In genomic region chr19:807627-808175, GRCh38 we compare ENCODE assay signal across 1 cellular context.
TF ChIP-seq lines count a peak whose summit lies in the region.

No MANE protein-coding gene starts in this region.

TF ChIP-seq in HepG2, 621 proteins besides CTCF, POLR2A, EP300 and RAD21:
- TF ChIP-seq POLR2G (IDR thresholded peaks at IDR 0.05; ENCODE audit: low read depth, low read length) (peak; percentile 60), RFXANK (CRISPR knock-in tag; IDR thresholded peaks at IDR 0.05) (no peak), ZNF20 (CRISPR knock-in tag; IDR thresholded peaks at IDR 0.05) (no peak), SOX13 (IDR thresholded peaks at IDR 0.05) (no peak), SOX13 (CRISPR knock-in tag; conservative IDR thresholded peaks at IDR 0.05 in 1 of 2, IDR thresholded peaks at IDR 0.05 in 1 of 2) (no peak), RBM22 (optimal IDR thresholded peaks at IDR 0.05; ENCODE audit: low read length) (peak; percentile 96), ZBTB33 (CRISPR knock-in tag; IDR thresholded peaks at IDR 0.05) (0 out of 2 replicates have a peak, but pooled peaks have one; percentile 10), ZNF557 (CRISPR knock-in tag; IDR thresholded peaks at IDR 0.05) (no peak), HMGA1 (CRISPR knock-in tag; conservative IDR thresholded peaks at IDR 0.05) (no peak), ZBTB38 (CRISPR knock-in tag; IDR thresholded peaks at IDR 0.05) (0 out of 2 replicates have a peak, but pooled peaks have one; percentile 43), ZNF792 (CRISPR knock-in tag; IDR thresholded peaks at IDR 0.05) (no peak), MAF1 (CRISPR knock-in tag; IDR thresholded peaks at IDR 0.05; ENCODE audit: borderline replicate concordance) (no peak), ARNTL (CRISPR knock-in tag; IDR thresholded peaks at IDR 0.05) (no peak), ZNF781 (CRISPR knock-in tag; IDR thresholded peaks at IDR 0.05; ENCODE audit: borderline replicate concordance, not compliant biosample characterization) (no peak), DNMT3B (CRISPR knock-in tag; conservative IDR thresholded peaks at IDR 0.05) (no peak), POLR2AphosphoS2 (IDR thresholded peaks at IDR 0.05; ENCODE audit: low read depth, low read length) (peak; percentile 97; the same call in 1 of the 2 replicates)
- TF ChIP-seq, protein P1, sequence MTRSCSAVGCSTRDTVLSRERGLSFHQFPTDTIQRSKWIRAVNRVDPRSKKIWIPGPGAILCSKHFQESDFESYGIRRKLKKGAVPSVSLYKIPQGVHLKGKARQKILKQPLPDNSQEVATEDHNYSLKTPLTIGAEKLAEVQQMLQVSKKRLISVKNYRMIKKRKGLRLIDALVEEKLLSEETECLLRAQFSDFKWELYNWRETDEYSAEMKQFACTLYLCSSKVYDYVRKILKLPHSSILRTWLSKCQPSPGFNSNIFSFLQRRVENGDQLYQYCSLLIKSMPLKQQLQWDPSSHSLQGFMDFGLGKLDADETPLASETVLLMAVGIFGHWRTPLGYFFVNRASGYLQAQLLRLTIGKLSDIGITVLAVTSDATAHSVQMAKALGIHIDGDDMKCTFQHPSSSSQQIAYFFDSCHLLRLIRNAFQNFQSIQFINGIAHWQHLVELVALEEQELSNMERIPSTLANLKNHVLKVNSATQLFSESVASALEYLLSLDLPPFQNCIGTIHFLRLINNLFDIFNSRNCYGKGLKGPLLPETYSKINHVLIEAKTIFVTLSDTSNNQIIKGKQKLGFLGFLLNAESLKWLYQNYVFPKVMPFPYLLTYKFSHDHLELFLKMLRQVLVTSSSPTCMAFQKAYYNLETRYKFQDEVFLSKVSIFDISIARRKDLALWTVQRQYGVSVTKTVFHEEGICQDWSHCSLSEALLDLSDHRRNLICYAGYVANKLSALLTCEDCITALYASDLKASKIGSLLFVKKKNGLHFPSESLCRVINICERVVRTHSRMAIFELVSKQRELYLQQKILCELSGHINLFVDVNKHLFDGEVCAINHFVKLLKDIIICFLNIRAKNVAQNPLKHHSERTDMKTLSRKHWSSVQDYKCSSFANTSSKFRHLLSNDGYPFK (CRISPR knock-in tag; IDR thresholded peaks at IDR 0.05; ENCODE audit: borderline replicate concordance) = no peak
